In the genomic region with DNA sequence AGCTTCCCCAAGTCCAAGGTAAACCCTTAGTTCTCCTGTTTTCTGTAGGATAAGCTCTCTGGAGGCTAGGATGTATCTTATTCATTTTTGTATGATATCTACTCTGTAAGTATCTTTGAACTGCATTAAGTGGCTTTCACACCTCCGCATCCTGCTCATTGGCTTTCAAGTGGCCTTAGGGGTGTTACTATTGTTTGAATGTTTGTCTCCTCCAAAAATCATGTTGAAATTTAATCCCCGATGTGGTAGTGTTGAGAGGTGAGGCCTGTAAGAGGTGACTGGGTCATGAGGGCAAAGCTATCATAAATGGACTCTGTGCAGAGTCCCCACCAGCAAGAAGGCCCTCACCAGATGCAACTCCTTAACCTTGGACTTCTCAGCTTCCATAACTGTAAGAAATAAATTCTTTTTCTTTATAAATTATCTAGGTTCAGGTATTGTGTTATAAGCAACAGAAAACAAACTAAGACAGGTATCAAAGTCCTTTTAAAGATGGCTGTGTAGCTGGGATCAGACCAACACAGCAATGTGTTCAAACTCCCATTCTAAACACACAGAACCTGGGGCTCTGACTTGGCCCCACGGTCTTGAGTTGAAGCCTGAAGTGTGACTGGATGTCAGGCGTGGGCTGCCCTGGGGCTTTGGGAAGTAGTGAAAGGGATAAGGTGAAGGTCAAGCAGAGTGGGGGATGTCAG, we compare ENCODE assay signal across 9 cellular contexts. TPM values are rescaled to one million over a fixed set of nuclear protein-coding genes. Genes with fewer than 3 reads are reported as not detected.
DNase-seq lines count a peak whose midpoint lies in the region; ATAC-seq and TF ChIP-seq lines count a peak whose summit lies in the region.
"Had no signal": no experiment of that assay in that cellular context is flagged by ENCODE, and none has a peak within 500 bp of the region (broad histone marks: within the 10 kb centered on the region; RNA-seq: fewer than 3 reads in every experiment).

No MANE protein-coding gene starts in this region.

- CTCF ChIA-PET in MCF 10A (lab: Yijun Ruan, JAX) = interaction anchor here (1.3 kb wide), 1 partner anchor 148 kb away, joined by 4 read pairs; no protein-coding TSS in a partner anchor

- H3K4me3 ChIP-seq in breast epithelium = no peak overlapping the region
- H3K4me3 ChIP-seq in KMS-11 (IDR thresholded peaks at IDR 0.05; ENCODE audit: insufficient read depth, low read depth, low read length) = no peak overlapping the region
- no peak overlapping the region for H3K4me3 ChIP-seq in upper lobe of right lung

- H3K36me3 ChIP-seq in breast epithelium (no peaks in the 10 kb centered on the region), KMS-11 (ENCODE audit: insufficient read depth) (no peaks in the 10 kb centered on the region), upper lobe of right lung (no peaks in the 10 kb centered on the region)

- no peaks in the 10 kb centered on the region for H3K9me3 Mint-ChIP-seq in MCF 10A (ENCODE audit: unreplicated experiment)

- TF ChIP-seq CTCF in MCF 10A (IDR thresholded peaks at IDR 0.05; ENCODE audit: unreplicated experiment) = no peak
- TF ChIP-seq CTCF in breast epithelium (IDR thresholded peaks at IDR 0.05) = no peak
- no peak for TF ChIP-seq CTCF in KMS-11 (conservative IDR thresholded peaks at IDR 0.05; ENCODE audit: low read depth, low read length)
- TF ChIP-seq CTCF in upper lobe of right lung (IDR thresholded peaks at IDR 0.05) = no peak

- H3K27me3 ChIP-seq in breast epithelium (no peaks in the 10 kb centered on the region), KMS-11 (ENCODE audit: insufficient read depth, low read depth) (no peaks in the 10 kb centered on the region), upper lobe of right lung (no peaks in the 10 kb centered on the region)

- DNase-seq in MCF 10A (ENCODE audit: unreplicated experiment) = no peak
- DNase-seq in breast epithelium (ENCODE audit: low spot score in 2 of 2) = no peak
- no peak for DNase-seq in left lobe of liver (ENCODE audit: low spot score)
- no peak for DNase-seq in upper lobe of right lung
- DNase-seq in NCI-H187 treated with DMSO at 0.1 percent for 48 hours (lab: John Stamatoyannopoulos, UW) = no peak
- DNase-seq in RPMI8226 = no peak

- no peaks in the 10 kb centered on the region for H3K27me3 Mint-ChIP-seq in MCF 10A (ENCODE audit: insufficient read depth, unreplicated experiment)

- H3K79me2 ChIP-seq in KMS-11 (ENCODE audit: insufficient read depth, low read depth) = no peaks in the 10 kb centered on the region
- H3K79me2 ChIP-seq: parathyroid adenoma had no signal

- ATAC-seq in left lobe of liver (peak; percentile 13), upper lobe of right lung (peak; percentile 5)
- ATAC-seq in activated CD4-positive, CD25-positive, alpha-beta regulatory T cell treated with anti-CD3 and anti-CD28 coated beads, Interleukin-2, amount 50 U/mL, for 24 hours = no peak

- H3K4me1 ChIP-seq in breast epithelium (no peaks in the 10 kb centered on the region), KMS-11 (ENCODE audit: low read depth, poor library complexity, severe bottlenecking) (peaks cover 15% of the 10 kb centered on the region), upper lobe of right lung (peaks cover 25% of the 10 kb centered on the region)
- H3K4me1 ChIP-seq: parathyroid adenoma had no signal

- no peak overlapping the region for H3K4me3 Mint-ChIP-seq in MCF 10A (ENCODE audit: unreplicated experiment)

- peak overlapping the region in 1 of 2 donors; percentile 19 for H3K27ac ChIP-seq in breast epithelium
- peak overlapping the region; percentile 33 for H3K27ac ChIP-seq in KMS-11
- peak overlapping the region; percentile 44 for H3K27ac ChIP-seq in upper lobe of right lung
- H3K27ac ChIP-seq: parathyroid adenoma had no signal

- peak overlapping the region; percentile 59 for H2AFZ ChIP-seq in KMS-11 (ENCODE audit: low read depth)
- H2AFZ ChIP-seq: parathyroid adenoma had no signal

- H3K4me1 Mint-ChIP-seq in MCF 10A (ENCODE audit: insufficient read depth, unreplicated experiment) = peaks cover 25% of the 10 kb centered on the region

- H3K9me3 ChIP-seq in breast epithelium (no peaks in the 10 kb centered on the region), upper lobe of right lung (no peaks in the 10 kb centered on the region)

- no peak overlapping the region for H3K9ac ChIP-seq in KMS-11
- H3K9ac ChIP-seq: parathyroid adenoma had no signal

- POLR2A ChIA-PET in MCF 10A (lab: Yijun Ruan, JAX) = interaction anchor here (1.0 kb wide), 1 partner anchor 38 kb away, joined by 3 read pairs; no protein-coding TSS in a partner anchor

- no peaks in the 10 kb centered on the region for H4K20me1 ChIP-seq in KMS-11 (ENCODE audit: insufficient read depth)

- H3K36me3 Mint-ChIP-seq in MCF 10A (ENCODE audit: insufficient read depth, unreplicated experiment) = no peaks in the 10 kb centered on the region

- peak overlapping the region; percentile 88 for H3K27ac Mint-ChIP-seq in MCF 10A (ENCODE audit: low read depth, unreplicated experiment)

- peak overlapping the region; percentile 27 for H3K4me2 ChIP-seq in KMS-11

- intact Hi-C loops in MCF 10A (cut with micrococcal nuclease) (no loop called here), breast epithelium (cut with DNase I; ENCODE audit: low total_unique reads) (no loop called here), upper lobe of right lung (cut with DNase I) (no loop called here)

- no peak for TF ChIP-seq POLR2A in breast epithelium (IDR thresholded peaks at IDR 0.05)

- BruUV-seq in MCF 10A (replicated peaks; lab: Mats Ljungman, UMichigan) = no TSS peak

RNA-seq across cellular contexts. Expression of a gene that starts 25.9 kb away (rescaled TPM):
- total RNA-seq in MCF 10A (2022) (1.5 and 4.4 TPM in 2 replicates), breast epithelium (10 to 100 TPM; 17.7 to 59.8 (median 17.9) TPM), left lobe of liver (6.6 TPM), upper lobe of right lung (65.4 TPM)

Comparison
In these comparisons a context has a peak if more than half of its experiments do, and no peak if none do; other contexts are left out.
1. ATAC-seq: peak in left lobe of liver (single experiment) and upper lobe of right lung (single experiment); none in activated CD4-positive, CD25-positive, alpha-beta regulatory T cell treated with anti-CD3 and anti-CD28 coated beads, Interleukin-2, amount 50 U/mL, for 24 hours (0 of 2).